In genomic region chr10:70233109-70233938, GRCh38 we compare ENCODE assay signal across 1 cellular context.
TF ChIP-seq lines count a peak whose summit lies in the region.

TSS of gene PPA1 (minus strand) at chr10:70233429. CDS start at chr10:70233327, 102 bp downstream.

TF ChIP-seq in GM12878, 131 proteins besides CTCF, POLR2A, EP300 and RAD21 (continued from another document and continues in another):
- TF ChIP-seq PBX3 (IDR thresholded peaks at IDR 0.05; ENCODE audit: insufficient replicate concordance, low read depth, low read length): no peak
- TF ChIP-seq, protein P1, sequence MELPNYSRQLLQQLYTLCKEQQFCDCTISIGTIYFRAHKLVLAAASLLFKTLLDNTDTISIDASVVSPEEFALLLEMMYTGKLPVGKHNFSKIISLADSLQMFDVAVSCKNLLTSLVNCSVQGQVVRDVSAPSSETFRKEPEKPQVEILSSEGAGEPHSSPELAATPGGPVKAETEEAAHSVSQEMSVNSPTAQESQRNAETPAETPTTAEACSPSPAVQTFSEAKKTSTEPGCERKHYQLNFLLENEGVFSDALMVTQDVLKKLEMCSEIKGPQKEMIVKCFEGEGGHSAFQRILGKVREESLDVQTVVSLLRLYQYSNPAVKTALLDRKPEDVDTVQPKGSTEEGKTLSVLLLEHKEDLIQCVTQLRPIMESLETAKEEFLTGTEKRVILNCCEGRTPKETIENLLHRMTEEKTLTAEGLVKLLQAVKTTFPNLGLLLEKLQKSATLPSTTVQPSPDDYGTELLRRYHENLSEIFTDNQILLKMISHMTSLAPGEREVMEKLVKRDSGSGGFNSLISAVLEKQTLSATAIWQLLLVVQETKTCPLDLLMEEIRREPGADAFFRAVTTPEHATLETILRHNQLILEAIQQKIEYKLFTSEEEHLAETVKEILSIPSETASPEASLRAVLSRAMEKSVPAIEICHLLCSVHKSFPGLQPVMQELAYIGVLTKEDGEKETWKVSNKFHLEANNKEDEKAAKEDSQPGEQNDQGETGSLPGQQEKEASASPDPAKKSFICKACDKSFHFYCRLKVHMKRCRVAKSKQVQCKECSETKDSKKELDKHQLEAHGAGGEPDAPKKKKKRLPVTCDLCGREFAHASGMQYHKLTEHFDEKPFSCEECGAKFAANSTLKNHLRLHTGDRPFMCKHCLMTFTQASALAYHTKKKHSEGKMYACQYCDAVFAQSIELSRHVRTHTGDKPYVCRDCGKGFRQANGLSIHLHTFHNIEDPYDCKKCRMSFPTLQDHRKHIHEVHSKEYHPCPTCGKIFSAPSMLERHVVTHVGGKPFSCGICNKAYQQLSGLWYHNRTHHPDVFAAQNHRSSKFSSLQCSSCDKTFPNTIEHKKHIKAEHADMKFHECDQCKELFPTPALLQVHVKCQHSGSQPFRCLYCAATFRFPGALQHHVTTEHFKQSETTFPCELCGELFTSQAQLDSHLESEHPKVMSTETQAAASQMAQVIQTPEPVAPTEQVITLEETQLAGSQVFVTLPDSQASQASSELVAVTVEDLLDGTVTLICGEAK (IDR thresholded peaks at IDR 0.05; ENCODE audit: borderline replicate concordance): no peak
- TF ChIP-seq RB1 (IDR thresholded peaks at IDR 0.05; ENCODE audit: borderline replicate concordance): peak; percentile 24; the same call in 1 of the 2 replicates
- TF ChIP-seq SKIL (IDR thresholded peaks at IDR 0.05; ENCODE audit: low read depth, poor library complexity, severe bottlenecking): no peak
- peak; percentile 28; the same call in 1 of the 2 replicates for TF ChIP-seq NR2F1 (conservative IDR thresholded peaks at IDR 0.05)
- no peak for TF ChIP-seq KDM1A (IDR thresholded peaks at IDR 0.05; ENCODE audit: borderline replicate concordance)
- TF ChIP-seq ZBTB33 (IDR thresholded peaks at IDR 0.05): no peak
- no peak for TF ChIP-seq RBBP5 (conservative IDR thresholded peaks at IDR 0.05)
- no peak for TF ChIP-seq SREBF1 (IDR thresholded peaks at IDR 0.05; ENCODE audit: low read length)
- no peak for TF ChIP-seq SREBF2 (IDR thresholded peaks at IDR 0.05; ENCODE audit: low read length)
- TF ChIP-seq MTA3 (IDR thresholded peaks at IDR 0.05; ENCODE audit: borderline replicate concordance, low read length): no peak
- TF ChIP-seq CBX5 (IDR thresholded peaks at IDR 0.05; ENCODE audit: low read depth): no peak
- TF ChIP-seq ZNF622 (IDR thresholded peaks at IDR 0.05): no peak
- TF ChIP-seq ZNF217 (IDR thresholded peaks at IDR 0.05): no peak
- TF ChIP-seq, protein P2, sequence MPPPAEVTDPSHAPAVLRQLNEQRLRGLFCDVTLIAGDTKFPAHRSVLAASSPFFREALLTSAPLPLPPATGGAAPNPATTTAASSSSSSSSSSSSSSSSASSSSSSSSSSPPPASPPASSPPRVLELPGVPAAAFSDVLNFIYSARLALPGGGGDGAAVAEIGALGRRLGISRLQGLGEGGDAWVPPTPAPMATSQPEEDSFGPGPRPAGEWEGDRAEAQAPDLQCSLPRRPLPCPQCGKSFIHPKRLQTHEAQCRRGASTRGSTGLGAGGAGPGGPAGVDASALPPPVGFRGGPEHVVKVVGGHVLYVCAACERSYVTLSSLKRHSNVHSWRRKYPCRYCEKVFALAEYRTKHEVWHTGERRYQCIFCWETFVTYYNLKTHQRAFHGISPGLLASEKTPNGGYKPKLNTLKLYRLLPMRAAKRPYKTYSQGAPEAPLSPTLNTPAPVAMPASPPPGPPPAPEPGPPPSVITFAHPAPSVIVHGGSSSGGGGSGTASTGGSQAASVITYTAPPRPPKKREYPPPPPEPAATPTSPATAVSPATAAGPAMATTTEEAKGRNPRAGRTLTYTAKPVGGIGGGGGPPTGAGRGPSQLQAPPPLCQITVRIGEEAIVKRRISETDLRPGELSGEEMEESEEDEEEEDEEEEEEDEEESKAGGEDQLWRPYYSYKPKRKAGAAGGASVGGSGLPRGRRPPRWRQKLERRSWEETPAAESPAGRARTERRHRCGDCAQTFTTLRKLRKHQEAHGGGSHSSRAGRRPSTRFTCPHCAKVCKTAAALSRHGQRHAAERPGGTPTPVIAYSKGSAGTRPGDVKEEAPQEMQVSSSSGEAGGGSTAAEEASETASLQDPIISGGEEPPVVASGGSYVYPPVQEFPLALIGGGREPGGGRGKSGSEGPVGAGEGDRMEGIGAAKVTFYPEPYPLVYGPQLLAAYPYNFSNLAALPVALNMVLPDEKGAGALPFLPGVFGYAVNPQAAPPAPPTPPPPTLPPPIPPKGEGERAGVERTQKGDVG (CRISPR knock-in tag; IDR thresholded peaks at IDR 0.05): no peak
- no peak for TF ChIP-seq NFIC (IDR thresholded peaks at IDR 0.05; ENCODE audit: low read depth, low read length)
- TF ChIP-seq ZNF274 (IDR thresholded peaks at IDR 0.05; ENCODE audit: insufficient read depth, insufficient read length): no peak
- TF ChIP-seq BHLHE40 (IDR thresholded peaks at IDR 0.05; ENCODE audit: borderline replicate concordance in 1 of 2, low read depth in 2 of 2, low read length in 1 of 2): peak; percentile 23 to 82; a peak in 2 of 4 replicates
- TF ChIP-seq PKNOX1 (IDR thresholded peaks at IDR 0.05): peak; percentile 46; the same call in 1 of the 2 replicates
- no peak for TF ChIP-seq BCL11A (IDR thresholded peaks at IDR 0.05; ENCODE audit: low read depth, low read length)
- TF ChIP-seq MYB (IDR thresholded peaks at IDR 0.05; ENCODE audit: borderline replicate concordance, low read depth, low read length): no peak
- no peak for TF ChIP-seq ZNF24 (IDR thresholded peaks at IDR 0.05)
- TF ChIP-seq ZNF384 (IDR thresholded peaks at IDR 0.05; ENCODE audit: borderline replicate concordance, low read depth, low read length): no peak
- TF ChIP-seq PAX8 (IDR thresholded peaks at IDR 0.05): no peak
- TF ChIP-seq, protein P3, sequence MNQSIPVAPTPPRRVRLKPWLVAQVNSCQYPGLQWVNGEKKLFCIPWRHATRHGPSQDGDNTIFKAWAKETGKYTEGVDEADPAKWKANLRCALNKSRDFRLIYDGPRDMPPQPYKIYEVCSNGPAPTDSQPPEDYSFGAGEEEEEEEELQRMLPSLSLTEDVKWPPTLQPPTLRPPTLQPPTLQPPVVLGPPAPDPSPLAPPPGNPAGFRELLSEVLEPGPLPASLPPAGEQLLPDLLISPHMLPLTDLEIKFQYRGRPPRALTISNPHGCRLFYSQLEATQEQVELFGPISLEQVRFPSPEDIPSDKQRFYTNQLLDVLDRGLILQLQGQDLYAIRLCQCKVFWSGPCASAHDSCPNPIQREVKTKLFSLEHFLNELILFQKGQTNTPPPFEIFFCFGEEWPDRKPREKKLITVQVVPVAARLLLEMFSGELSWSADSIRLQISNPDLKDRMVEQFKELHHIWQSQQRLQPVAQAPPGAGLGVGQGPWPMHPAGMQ (IDR thresholded peaks at IDR 0.05; ENCODE audit: borderline replicate concordance): no peak
- TF ChIP-seq POLR2AphosphoS5 (IDR thresholded peaks at IDR 0.05; ENCODE audit: low read length): peak; percentile 88
- TF ChIP-seq HDGF (IDR thresholded peaks at IDR 0.05): no peak
- TF ChIP-seq GABPA (IDR thresholded peaks at IDR 0.05; ENCODE audit: low read depth): no peak
- TF ChIP-seq FOXK2 (IDR thresholded peaks at IDR 0.05): no peak
- no peak for TF ChIP-seq RCOR1 (conservative IDR thresholded peaks at IDR 0.05; ENCODE audit: low read depth, low read length)
- no peak for TF ChIP-seq E4F1 (IDR thresholded peaks at IDR 0.05; ENCODE audit: borderline replicate concordance, partially characterized antibody)
- no peak for TF ChIP-seq TCF7 (IDR thresholded peaks at IDR 0.05; ENCODE audit: borderline replicate concordance)
- no peak for TF ChIP-seq ATF3 (IDR thresholded peaks at IDR 0.05; ENCODE audit: borderline replicate concordance, extremely low read depth, low read depth, low read length)
- peak; percentile 48; the same call in 1 of the 2 replicates for TF ChIP-seq ZNF207 (IDR thresholded peaks at IDR 0.05; ENCODE audit: borderline replicate concordance)
- peak; percentile 21; the same call in 1 of the 2 replicates for TF ChIP-seq USF2 (IDR thresholded peaks at IDR 0.05; ENCODE audit: borderline replicate concordance, low read depth, low read length)
- TF ChIP-seq HCFC1 (IDR thresholded peaks at IDR 0.05; ENCODE audit: low read length): no peak
- no peak for TF ChIP-seq IRF4 (IDR thresholded peaks at IDR 0.05; ENCODE audit: low read depth, low read length)
- TF ChIP-seq KAT2A (conservative IDR thresholded peaks at IDR 0.05; ENCODE audit: control insufficient read depth, low read depth, low read length): no peak
- TF ChIP-seq CREB1 (IDR thresholded peaks at IDR 0.05; ENCODE audit: low read depth): no peak
- TF ChIP-seq, protein P4, sequence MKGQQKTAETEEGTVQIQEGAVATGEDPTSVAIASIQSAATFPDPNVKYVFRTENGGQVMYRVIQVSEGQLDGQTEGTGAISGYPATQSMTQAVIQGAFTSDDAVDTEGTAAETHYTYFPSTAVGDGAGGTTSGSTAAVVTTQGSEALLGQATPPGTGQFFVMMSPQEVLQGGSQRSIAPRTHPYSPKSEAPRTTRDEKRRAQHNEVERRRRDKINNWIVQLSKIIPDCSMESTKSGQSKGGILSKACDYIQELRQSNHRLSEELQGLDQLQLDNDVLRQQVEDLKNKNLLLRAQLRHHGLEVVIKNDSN (IDR thresholded peaks at IDR 0.05; ENCODE audit: borderline replicate concordance, extremely low read length, insufficient read depth, low read depth, low read length): peak; percentile 84
- peak; percentile 91 for TF ChIP-seq MYC (IDR thresholded peaks at IDR 0.05; ENCODE audit: insufficient read depth, insufficient read length, insufficient replicate concordance, low read length, severe bottlenecking)
